ENCODE assay signal across 18 cellular contexts in genomic region chr14:30996892-30997659, GRCh38. TPM values are rescaled to one million over a fixed set of nuclear protein-coding genes. Genes with fewer than 3 reads are reported as not detected.
DNase-seq lines count a peak whose midpoint lies in the region; TF ChIP-seq lines count a peak whose summit lies in the region.
"Had no signal": no experiment of that assay in that cellular context is flagged by ENCODE, and none has a peak within 500 bp of the region (broad histone marks: within the 10 kb centered on the region; RNA-seq: fewer than 3 reads in every experiment).

No MANE protein-coding gene starts in this region.

- H4K8ac ChIP-seq in neuronal stem cell (ENCODE audit: low read depth, low read length) = no peak overlapping the region

- no peak overlapping the region for H2BK15ac ChIP-seq in neuronal stem cell (ENCODE audit: low read length)

- peaks cover 7% of the 10 kb centered on the region for H3K79me1 ChIP-seq in neuronal stem cell (ENCODE audit: low read depth, low read length)

- H3K9me3 Mint-ChIP-seq in endothelial cell (ENCODE audit: unreplicated experiment) (no peaks in the 10 kb centered on the region), osteocyte (ENCODE audit: unreplicated experiment) (peaks cover 21% of the 10 kb centered on the region)

- H3K27ac ChIP-seq in HUES48 (ENCODE audit: low read depth, low read length) (peak overlapping the region; percentile 86), neuronal stem cell (replicated peaks; ENCODE audit: low read length) (no peak overlapping the region)
- H3K27ac ChIP-seq: 22Rv1, C4-2B, SJSA1 had no signal

- H3K27me3 Mint-ChIP-seq in endothelial cell (ENCODE audit: unreplicated experiment) (peaks cover 2% of the 10 kb centered on the region), osteocyte (ENCODE audit: unreplicated experiment) (no peaks in the 10 kb centered on the region)

- no peak overlapping the region for H2AK5ac ChIP-seq in neuronal stem cell (ENCODE audit: low read depth, low read length)

- peak overlapping the region; percentile 13 for H3K4me3 Mint-ChIP-seq in endothelial cell (ENCODE audit: unreplicated experiment)
- H3K4me3 Mint-ChIP-seq in osteocyte (ENCODE audit: unreplicated experiment) = no peak overlapping the region

- WGBS in neuronal stem cell (ENCODE audit: extremely low coverage in 2 of 2, insufficient read length in 2 of 2, insufficient replicate concordance in 1 of 2), 2 donors = no CpG with 5 or more reads among the region's 4 CpGs

- H3K27ac Mint-ChIP-seq in endothelial cell (ENCODE audit: unreplicated experiment) = peak overlapping the region; percentile 72
- peak overlapping the region; percentile 24 for H3K27ac Mint-ChIP-seq in osteocyte (ENCODE audit: unreplicated experiment)

- H3K36me3 ChIP-seq in HUES48 (ENCODE audit: control insufficient read depth, insufficient read depth, low read length) (no peaks in the 10 kb centered on the region), neuronal stem cell (replicated peaks in 1 of 2; ENCODE audit: control insufficient read depth in 2 of 2, insufficient read depth in 2 of 2, low read length in 2 of 2) (peaks cover 2 to 31% of the 10 kb centered on the region in 2 donors)

- peak overlapping the region; percentile 5; the same call in 1 of the 2 replicates for H3K4me3 ChIP-seq in HUES48 (ENCODE audit: low read depth, low read length)
- no peak overlapping the region for H3K4me3 ChIP-seq in neuronal stem cell (ENCODE audit: low read length in 2 of 2)
- H3K4me3 ChIP-seq: SJSA1 had no signal

- H3K18ac ChIP-seq in neuronal stem cell (ENCODE audit: low read length) = no peak overlapping the region

- H3K36me3 Mint-ChIP-seq in endothelial cell (ENCODE audit: low read depth, unreplicated experiment) = peaks cover 17% of the 10 kb centered on the region
- peaks cover 31% of the 10 kb centered on the region for H3K36me3 Mint-ChIP-seq in osteocyte (ENCODE audit: unreplicated experiment)

- DNase-seq in DMS 273 (lab: John Stamatoyannopoulos, UW; ENCODE audit: unreplicated experiment) (peak; percentile 26), DMS 273 treated with DMSO at 0.1 percent for 48 hours (lab: John Stamatoyannopoulos, UW) (no peak), endothelial cell (ENCODE audit: low spot score) (no peak), osteocyte (ENCODE audit: extremely low spot score, unreplicated experiment) (no peak), glomerular visceral epithelial cell (ENCODE audit: extremely low spot score) (no peak), head of caudate nucleus (no peak), neuronal stem cell (ENCODE audit: low spot score) (no peak)
- DNase-seq: DMS53, GOT3, NCI-H1436, NCI-H2029 treated with DMSO at 0.1 percent for 48 hours, NCI-H524, OCI-M1, RPMI8226 had no signal

- H3K4me2 ChIP-seq in neuronal stem cell (ENCODE audit: insufficient read depth, low read length, poor library complexity, severe bottlenecking) = no peak overlapping the region

- peaks cover 12% of the 10 kb centered on the region for H3K4me1 Mint-ChIP-seq in endothelial cell (ENCODE audit: unreplicated experiment)
- peaks cover 32% of the 10 kb centered on the region for H3K4me1 Mint-ChIP-seq in osteocyte (ENCODE audit: unreplicated experiment)

- peaks cover 42% of the 10 kb centered on the region for H3K4me1 ChIP-seq in HUES48 (ENCODE audit: control insufficient read depth, insufficient read depth, low read length)
- H3K4me1 ChIP-seq in neuronal stem cell (ENCODE audit: control insufficient read depth in 2 of 2, insufficient read depth in 1 of 2, low read depth in 1 of 2, low read length in 2 of 2) = peaks cover 0 to 7% of the 10 kb centered on the region in 2 donors

- TF ChIP-seq CTCF in endothelial cell (IDR thresholded peaks at IDR 0.05; ENCODE audit: unreplicated experiment) (no peak), osteocyte (IDR thresholded peaks at IDR 0.05) (no peak)

- H3K9me3 ChIP-seq in HUES48 (ENCODE audit: control insufficient read depth, insufficient read depth, low read length) (no peaks in the 10 kb centered on the region), neuronal stem cell (replicated peaks in 1 of 2; ENCODE audit: control insufficient read depth in 2 of 2, insufficient read depth in 1 of 2, low read depth in 1 of 2, low read length in 2 of 2) (peaks cover 13 to 53% of the 10 kb centered on the region in 2 donors)

- H4K91ac ChIP-seq in neuronal stem cell (ENCODE audit: low read depth, low read length, poor library complexity) = no peak overlapping the region

- no peak overlapping the region for H3K23ac ChIP-seq in neuronal stem cell (ENCODE audit: low read depth, low read length, poor library complexity)

- no peak overlapping the region for H2BK12ac ChIP-seq in neuronal stem cell (ENCODE audit: low read length)

- no peak overlapping the region for H2AFZ ChIP-seq in neuronal stem cell (ENCODE audit: low read length)

- H3K9ac ChIP-seq in HUES48 (ENCODE audit: low read depth, low read length) = no peak overlapping the region
- no peak overlapping the region for H3K9ac ChIP-seq in neuronal stem cell (ENCODE audit: low read depth, low read length, poor library complexity)

- no peaks in the 10 kb centered on the region for H3K27me3 ChIP-seq in HUES48 (ENCODE audit: control insufficient read depth, insufficient read depth, low read length)
- H3K27me3 ChIP-seq in neuronal stem cell (ENCODE audit: control insufficient read depth in 3 of 3, insufficient read depth in 3 of 3, low read depth in 1 of 3, low read length in 3 of 3) = no peaks in the 10 kb centered on the region
- H3K27me3 ChIP-seq: SJSA1 had no signal

- H2BK120ac ChIP-seq in neuronal stem cell (ENCODE audit: low read depth, low read length) = no peak overlapping the region

- H3K14ac ChIP-seq in neuronal stem cell (ENCODE audit: low read length) = no peak overlapping the region

- no peak overlapping the region for H3K4ac ChIP-seq in neuronal stem cell (ENCODE audit: low read length)

- H2BK5ac ChIP-seq in neuronal stem cell (ENCODE audit: low read length) = no peak overlapping the region

- intact Hi-C loops in head of caudate nucleus (cut with DNase I) = no loop called here

RNA-seq across cellular contexts. Expression of gene AP4S1, which starts 28.4 kb away (rescaled TPM):
- 9.2 TPM for total RNA-seq in endothelial cell (ENCODE audit: unreplicated experiment)
- 5.2 and 6.3 TPM in 2 replicates for total RNA-seq in osteocyte
- 4.8 TPM for polyA plus RNA-seq in neuronal stem cell (2013, experiment 1 of 2)
- 5.4 TPM for polyA plus RNA-seq in neuronal stem cell (2013, experiment 2 of 2)

RNA-seq across cellular contexts. Expression of gene STRN3, which starts 29.1 kb away (rescaled TPM):
- 42.7 TPM for total RNA-seq in endothelial cell (ENCODE audit: unreplicated experiment)
- total RNA-seq in osteocyte = 38.7 and 40.4 TPM in 2 replicates
- polyA plus RNA-seq in neuronal stem cell (2013, experiment 1 of 2) = 25.3 TPM
- polyA plus RNA-seq in neuronal stem cell (2013, experiment 2 of 2) = 24.7 TPM
